In the genomic region with DNA sequence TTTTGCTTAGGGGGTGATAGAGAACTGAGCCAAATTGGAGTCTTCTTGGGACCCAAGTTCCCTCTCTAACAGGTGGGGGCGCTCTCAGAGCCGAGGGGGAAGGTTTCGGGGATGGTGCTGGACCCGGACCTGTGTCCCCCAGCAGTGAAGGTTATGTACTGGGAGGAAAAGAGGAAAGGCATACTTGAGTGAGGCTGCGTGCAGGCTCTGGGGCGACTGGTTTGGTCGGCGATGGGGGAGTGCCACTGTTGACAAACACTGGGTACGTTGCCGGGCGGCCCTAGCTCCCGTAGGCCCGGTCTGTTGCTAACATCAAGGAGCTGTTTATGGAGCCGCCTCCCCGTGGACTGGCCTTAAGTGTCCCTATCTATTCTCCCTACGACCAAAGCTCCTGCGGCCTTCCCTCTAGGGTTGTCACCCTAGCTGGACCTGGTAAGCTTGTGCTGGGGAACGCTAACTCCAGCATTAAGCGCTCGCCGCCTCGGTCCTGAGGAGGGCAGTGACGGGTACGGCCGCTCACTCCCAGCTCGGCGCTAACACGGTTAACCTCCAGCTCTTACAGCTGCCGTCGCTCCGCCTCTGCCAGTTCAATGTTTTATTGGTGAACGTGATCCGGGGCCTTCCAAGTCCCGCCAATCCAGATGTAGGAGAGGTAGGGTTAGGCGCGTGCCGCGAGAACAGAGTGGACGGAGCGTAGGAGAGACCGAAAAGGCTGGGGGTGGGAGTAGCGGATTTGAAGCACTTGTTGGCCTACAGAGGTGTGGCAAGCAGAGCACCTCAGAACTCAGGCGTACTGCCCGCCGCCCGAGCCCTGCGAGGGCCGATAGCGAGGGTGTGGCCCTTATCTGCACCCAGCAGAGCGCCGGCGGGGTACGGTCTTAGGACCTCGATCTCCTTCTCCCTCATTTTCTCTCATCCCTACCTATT, we compare ENCODE assay signal across 8 cellular contexts. TPM values are rescaled to one million over a fixed set of nuclear protein-coding genes. Genes with fewer than 3 reads are reported as not detected.
DNase-seq lines count a peak whose midpoint lies in the region; ATAC-seq and TF ChIP-seq lines count a peak whose summit lies in the region.

A gene (plus strand): TSS at position 685 of the 927 bp plus-strand sequence. CDS start 422 bp downstream, outside the sequence.

- TF ChIP-seq CTCF in OCI-LY1 (IDR thresholded peaks at IDR 0.05; ENCODE audit: low read length) (peak; percentile 91), endothelial cell (IDR thresholded peaks at IDR 0.05; ENCODE audit: unreplicated experiment) (peak; percentile 26)

- H3K4me2 ChIP-seq in OCI-LY1 (ENCODE audit: low read length) = peak within 1 kb of the TSS; percentile 91

- peaks cover 30% of the 10 kb centered on the region for H3K36me3 Mint-ChIP-seq in endothelial cell (ENCODE audit: low read depth, unreplicated experiment)

- peaks cover 5% of the 10 kb centered on the region for H3F3A ChIP-seq in OCI-LY1 (ENCODE audit: insufficient read depth, low read length)

- no peaks in the 10 kb centered on the region for H3K9me3 ChIP-seq in OCI-LY1 (ENCODE audit: low read length)

- peak; percentile 89 for ATAC-seq in GM21515 (IDR thresholded peaks at IDR 0.05; ENCODE audit: unreplicated experiment)

- H3K79me2 ChIP-seq in OCI-LY1 (ENCODE audit: insufficient read depth, low read length) = no peaks in the 10 kb centered on the region

- peak within 1 kb of the TSS; percentile 98 for H3K27ac Mint-ChIP-seq in endothelial cell (ENCODE audit: unreplicated experiment)

- H3K27me3 ChIP-seq in OCI-LY1 (ENCODE audit: insufficient read depth, low read length) = no peaks in the 10 kb centered on the region

- H4K20me1 ChIP-seq in OCI-LY1 (ENCODE audit: insufficient read depth, low read length) = no peaks in the 10 kb centered on the region

- H3K27ac ChIP-seq in OCI-LY1 (ENCODE audit: low read depth, low read length, poor library complexity, severe bottlenecking) = peak within 1 kb of the TSS; percentile 69

- H3K4me3 Mint-ChIP-seq in endothelial cell (ENCODE audit: unreplicated experiment) = peak within 1 kb of the TSS; percentile 94

- H3K9me3 Mint-ChIP-seq in endothelial cell (ENCODE audit: unreplicated experiment) = no peaks in the 10 kb centered on the region

- peaks cover 11% of the 10 kb centered on the region for H3K27me3 Mint-ChIP-seq in endothelial cell (ENCODE audit: unreplicated experiment)

- H3K9me2 ChIP-seq in OCI-LY1 (ENCODE audit: low read depth, low read length) = no peaks in the 10 kb centered on the region

- H3K4me3 ChIP-seq in OCI-LY1 (ENCODE audit: low read depth, low read length, poor library complexity, severe bottlenecking) = peak within 1 kb of the TSS; percentile 79

- H3K4me1 ChIP-seq in OCI-LY1 (ENCODE audit: insufficient read depth, low read length, severe bottlenecking) = peaks cover 27% of the 10 kb centered on the region

- DNase-seq in DMS 273 treated with DMSO at 0.1 percent for 48 hours (lab: John Stamatoyannopoulos, UW) = peak; percentile 97
- peak; percentile 90 for DNase-seq in HuH-7 (ENCODE audit: low spot score)
- DNase-seq in activated CD8-positive, alpha-beta memory T cell treated with anti-CD3 and anti-CD28 coated beads, Interleukin-2, amount 50 U/mL, for 4 hours = peak; percentile 85
- DNase-seq in endothelial cell (ENCODE audit: low spot score) = peak; percentile 87
- peak; percentile 99 for DNase-seq in midbrain (lab: John Stamatoyannopoulos, UW)
- peak; percentile 72 to 84 for DNase-seq in stimulated activated CD8-positive, alpha-beta memory T cell treated with anti-CD3 and anti-CD28 coated beads, Interleukin-2, amount 100 ng/mL, for 1 hour (ENCODE audit: low read depth in 2 of 2)

- H3K9ac ChIP-seq in OCI-LY1 (ENCODE audit: low read length) = peak within 1 kb of the TSS; percentile 83

- H3K4me1 Mint-ChIP-seq in endothelial cell (ENCODE audit: unreplicated experiment) = peaks cover 33% of the 10 kb centered on the region

- H2AFZ ChIP-seq in OCI-LY1 (ENCODE audit: low read length) = no peak within 1 kb of the TSS

- peaks cover 50% of the 10 kb centered on the region for H3K36me3 ChIP-seq in OCI-LY1 (ENCODE audit: insufficient read depth, low read length)

RNA-seq across cellular contexts. Expression of the gene that starts here (rescaled TPM):
- 39.0 TPM for total RNA-seq in endothelial cell (ENCODE audit: unreplicated experiment)

Comparison
In these comparisons a context has a peak if more than half of its experiments do, and no peak if none do; other contexts are left out.
1. Peak in every context shown above with its lines: DNase-seq, ATAC-seq, H3K4me3 ChIP-seq and H3K27ac ChIP-seq.